Comparison of ENCODE assay signal across 23 cellular contexts in the genomic region with DNA sequence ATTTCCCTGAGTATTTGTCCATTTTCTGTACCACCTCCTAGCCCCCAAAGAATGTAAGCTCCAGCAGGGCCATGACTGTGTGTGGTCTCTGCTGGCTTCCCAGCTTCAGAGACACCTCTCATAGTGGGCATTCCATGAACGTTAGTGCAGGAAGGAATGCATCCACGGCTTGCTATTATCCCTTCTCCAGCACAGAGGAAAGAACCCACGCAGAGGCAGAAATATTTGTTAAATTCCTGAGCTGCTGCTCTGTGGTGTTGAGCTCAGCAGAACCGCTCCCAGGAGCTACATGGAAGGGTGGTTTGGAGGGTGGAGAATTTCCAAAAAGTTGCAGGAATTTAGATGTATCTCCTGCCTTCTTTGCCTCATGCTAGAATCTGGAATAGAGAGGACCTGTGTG.
DNase-seq lines count a peak whose midpoint lies in the region; ATAC-seq and TF ChIP-seq lines count a peak whose summit lies in the region.
"Had no signal": no experiment of that assay in that cellular context is flagged by ENCODE, and none has a peak within 500 bp of the region (broad histone marks: within the 10 kb centered on the region; RNA-seq: fewer than 3 reads in every experiment).

No MANE protein-coding gene starts in this region.

- H2BK5ac ChIP-seq in mesendoderm (ENCODE audit: low read length): no peak overlapping the region

- H3K9me3 ChIP-seq in cardiac muscle cell (ENCODE audit: low read depth): no peaks in the 10 kb centered on the region
- H3K9me3 ChIP-seq: BLaER1 treated with 17β-estradiol and CSF1 and Interleukin-3, amounts not matched to agents 10 nM and 100 nM; gastroesophageal sphincter; left lung; spleen had no signal

- no peak overlapping the region for H3K56ac ChIP-seq in mesendoderm (ENCODE audit: low read length)

- intact Hi-C loops in left cardiac atrium (cut with DNase I): no loop called here

- no peak overlapping the region for H3K4me3 Mint-ChIP-seq in chondrocyte (ENCODE audit: unreplicated experiment)
- H3K4me3 Mint-ChIP-seq: activated CD4-positive, alpha-beta T cell treated with anti-CD3 and anti-CD28 coated beads, Interleukin-2, amount 10 ng/mL, durations not matched to agents 24 days and 14 days; central memory CD8-positive, alpha-beta T cell; neural crest cell had no signal

- no peaks in the 10 kb centered on the region for H3K79me1 ChIP-seq in mesendoderm (ENCODE audit: low read length)

- H3K4me1 ChIP-seq in cardiac muscle cell (ENCODE audit: low read depth): peaks cover 2% of the 10 kb centered on the region
- H3K4me1 ChIP-seq in mesendoderm (ENCODE audit: control insufficient read depth, low read depth, low read length): peaks cover 4% of the 10 kb centered on the region
- H3K4me1 ChIP-seq: BLaER1 treated with 17β-estradiol and CSF1 and Interleukin-3, amounts not matched to agents 10 nM and 100 nM; gastroesophageal sphincter; left lung; spleen had no signal

- H3K4me1 Mint-ChIP-seq in chondrocyte (ENCODE audit: low read depth): peaks cover 40% of the 10 kb centered on the region
- H3K4me1 Mint-ChIP-seq: activated CD4-positive, alpha-beta T cell treated with anti-CD3 and anti-CD28 coated beads, Interleukin-2, amount 10 ng/mL, durations not matched to agents 24 days and 14 days; central memory CD8-positive, alpha-beta T cell had no signal

- WGBS in mesendoderm (ENCODE audit: extremely low coverage, insufficient coverage, low lambda C conversion rate): no CpG with 5 or more reads among the region's 4 CpGs

- no peak overlapping the region for H3K18ac ChIP-seq in mesendoderm (ENCODE audit: low read length)

- H4K5ac ChIP-seq in mesendoderm (ENCODE audit: low read length): no peak overlapping the region

- DNase-seq in cardiac muscle cell (ENCODE audit: low read depth in 1 of 2, low spot score in 1 of 2): peak; percentile 3 to 56
- no peak for DNase-seq in left cardiac atrium
- DNase-seq in chondrocyte (ENCODE audit: low spot score): no peak
- peak; percentile 92 for DNase-seq in mesendoderm
- DNase-seq in HPDE6-E6E7 (ENCODE audit: extremely low spot score): no peak
- no peak for DNase-seq in NCI-H1417 treated with DMSO at 0.1 percent for 48 hours (lab: John Stamatoyannopoulos, UW)
- no peak for DNase-seq in stimulated activated CD4-positive, alpha-beta T cell treated with anti-CD3 and anti-CD28 coated beads, Interleukin-15, amount 100 ng/mL, for 24 hours
- DNase-seq: activated CD4-positive, alpha-beta T cell treated with anti-CD3 and anti-CD28 coated beads, Interleukin-2, amount 10 ng/mL, durations not matched to agents 24 days and 14 days; activated CD8-positive, alpha-beta memory T cell treated with anti-CD3 and anti-CD28 coated beads, Interleukin-2, amount 50 U/mL, for 4 hours; Calu3; effector CD4-positive, alpha-beta T cell; KBM-7; left lung; NCI-H1694 treated with DMSO at 0.1 percent for 48 hours; NCI-H774; spleen; SW 1271 had no signal

- no peak overlapping the region for H3K23ac ChIP-seq in mesendoderm (ENCODE audit: low read length)

- H3K9me3 Mint-ChIP-seq in chondrocyte (ENCODE audit: low read depth): no peaks in the 10 kb centered on the region
- H3K9me3 Mint-ChIP-seq: activated CD4-positive, alpha-beta T cell treated with anti-CD3 and anti-CD28 coated beads, Interleukin-2, amount 10 ng/mL, durations not matched to agents 24 days and 14 days; central memory CD8-positive, alpha-beta T cell; neural crest cell had no signal

- H3K4ac ChIP-seq in mesendoderm (ENCODE audit: low read depth, low read length): no peak overlapping the region

- H3K36me3 ChIP-seq in cardiac muscle cell (no peaks in the 10 kb centered on the region), mesendoderm (ENCODE audit: control insufficient read depth, insufficient read depth, low read length) (no peaks in the 10 kb centered on the region)
- H3K36me3 ChIP-seq: BLaER1 treated with 17β-estradiol and CSF1 and Interleukin-3, amounts not matched to agents 10 nM and 100 nM; gastroesophageal sphincter; left lung; spleen had no signal

- ATAC-seq in left cardiac atrium (no peak), GM21717 (IDR thresholded peaks at IDR 0.05; ENCODE audit: unreplicated experiment) (no peak)
- ATAC-seq: gastroesophageal sphincter, left lung had no signal

- no peak overlapping the region for H3K4me2 ChIP-seq in mesendoderm (ENCODE audit: low read length)
- H3K4me2 ChIP-seq: BLaER1 treated with 17β-estradiol and CSF1 and Interleukin-3, amounts not matched to agents 10 nM and 100 nM had no signal

- H2BK120ac ChIP-seq in mesendoderm (ENCODE audit: low read depth, low read length): no peak overlapping the region

- H3K27me3 ChIP-seq in cardiac muscle cell (no peaks in the 10 kb centered on the region), mesendoderm (ENCODE audit: insufficient read depth, low read length, poor library complexity) (no peaks in the 10 kb centered on the region)
- H3K27me3 ChIP-seq: BLaER1 treated with 17β-estradiol and CSF1 and Interleukin-3, amounts not matched to agents 10 nM and 100 nM; left lung had no signal

- no peak overlapping the region for H3K27ac ChIP-seq in cardiac muscle cell
- peak overlapping the region; percentile 40 for H3K27ac ChIP-seq in mesendoderm (ENCODE audit: low read depth, low read length)
- H3K27ac ChIP-seq: 22Rv1; BLaER1 treated with 17β-estradiol and CSF1 and Interleukin-3, amounts not matched to agents 10 nM and 100 nM; gastroesophageal sphincter; left lung; spleen had no signal

- H3K27ac Mint-ChIP-seq in chondrocyte (ENCODE audit: unreplicated experiment): peak overlapping the region; percentile 64
- H3K27ac Mint-ChIP-seq: activated CD4-positive, alpha-beta T cell treated with anti-CD3 and anti-CD28 coated beads, Interleukin-2, amount 10 ng/mL, durations not matched to agents 24 days and 14 days had no signal

- no peak overlapping the region for H3K9ac ChIP-seq in mesendoderm (ENCODE audit: low read length)
- H3K9ac ChIP-seq: BLaER1 treated with 17β-estradiol and CSF1 and Interleukin-3, amounts not matched to agents 10 nM and 100 nM had no signal

- no peak overlapping the region for H2BK15ac ChIP-seq in mesendoderm (replicated peaks; ENCODE audit: low read depth)

- H3K4me3 ChIP-seq in cardiac muscle cell (no peak overlapping the region), mesendoderm (ENCODE audit: low read length) (no peak overlapping the region)
- H3K4me3 ChIP-seq: BLaER1 treated with 17β-estradiol and CSF1 and Interleukin-3, amounts not matched to agents 10 nM and 100 nM; gastroesophageal sphincter; left lung; spleen had no signal

- H2AK5ac ChIP-seq in mesendoderm (ENCODE audit: low read length): no peak overlapping the region

- TF ChIP-seq CTCF in cardiac muscle cell (IDR thresholded peaks at IDR 0.05; ENCODE audit: low read depth, low read length) (no peak), chondrocyte (IDR thresholded peaks at IDR 0.05) (no peak)

- no peaks in the 10 kb centered on the region for H3K27me3 Mint-ChIP-seq in chondrocyte (ENCODE audit: low read depth)
- H3K27me3 Mint-ChIP-seq: activated CD4-positive, alpha-beta T cell treated with anti-CD3 and anti-CD28 coated beads, Interleukin-2, amount 10 ng/mL, durations not matched to agents 24 days and 14 days had no signal

- no peak overlapping the region for H4K8ac ChIP-seq in mesendoderm (ENCODE audit: low read depth, low read length)

- H3K79me2 ChIP-seq in mesendoderm (ENCODE audit: control insufficient read depth, insufficient read depth, low read length): no peaks in the 10 kb centered on the region

- H3K36me3 Mint-ChIP-seq in chondrocyte (ENCODE audit: low read depth): no peaks in the 10 kb centered on the region

Comparison
In these comparisons a context has a peak if more than half of its experiments do, and no peak if none do; other contexts are left out.
1. DNase-seq: peak in cardiac muscle cell (2 of 2) and mesendoderm (single experiment); none in left cardiac atrium (single experiment), chondrocyte (single experiment), HPDE6-E6E7 (single experiment), NCI-H1417 treated with DMSO at 0.1 percent for 48 hours (single experiment) and stimulated activated CD4-positive, alpha-beta T cell treated with anti-CD3 and anti-CD28 coated beads, Interleukin-15, amount 100 ng/mL, for 24 hours (single experiment).